20 cellular contexts compared by ENCODE assay signal in the genomic region with DNA sequence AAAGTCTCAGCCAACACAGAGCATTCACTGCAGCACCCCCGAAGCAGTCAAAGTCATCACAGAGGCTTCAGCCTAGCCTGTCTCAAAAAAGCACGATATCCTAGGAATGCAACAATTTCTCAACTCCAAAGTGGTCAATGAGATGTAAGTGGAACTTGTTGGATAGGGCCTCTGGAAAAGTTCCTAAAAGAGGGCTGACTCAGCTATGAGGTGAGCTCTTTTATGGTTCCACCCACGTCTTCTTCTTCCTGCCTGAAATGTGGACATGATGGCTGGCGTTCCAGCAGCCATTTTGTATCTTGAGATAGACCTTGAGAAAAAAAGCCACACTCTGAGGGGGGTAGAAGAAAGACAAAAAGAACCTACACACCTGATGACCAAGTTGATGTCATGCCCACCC. TPM values are rescaled to one million over a fixed set of nuclear protein-coding genes. Genes with fewer than 3 reads are reported as not detected.
DNase-seq lines count a peak whose midpoint lies in the region; ATAC-seq, FAIRE-seq and TF ChIP-seq lines count a peak whose summit lies in the region.
"Had no signal": no experiment of that assay in that cellular context is flagged by ENCODE, and none has a peak within 500 bp of the region (broad histone marks: within the 10 kb centered on the region; RNA-seq: fewer than 3 reads in every experiment).

No MANE protein-coding gene starts in this region.

- no peaks in the 10 kb centered on the region for H3K27me3 ChIP-seq in breast epithelium
- H3K27me3 ChIP-seq in adipocyte (replicated peaks; ENCODE audit: control insufficient read depth, insufficient read depth, low read length): no peaks in the 10 kb centered on the region
- H3K27me3 ChIP-seq in small intestine (ENCODE audit: control insufficient read depth in 2 of 2, insufficient read depth in 2 of 2, low read length in 2 of 2): no peaks in the 10 kb centered on the region
- H3K27me3 ChIP-seq: hepatocyte had no signal

- intact Hi-C loops in MCF 10A (cut with micrococcal nuclease) (no loop called here), breast epithelium (cut with DNase I; ENCODE audit: low total_unique reads) (no loop called here)

- 62 to 73% (median 73%) methylated on average over 4 of the region's 4 CpGs for WGBS in small intestine, 3 donors

- no peaks in the 10 kb centered on the region for H3K36me3 ChIP-seq in breast epithelium
- no peaks in the 10 kb centered on the region for H3K36me3 ChIP-seq in adipocyte (ENCODE audit: control insufficient read depth, insufficient read depth, low read length, severe bottlenecking)
- H3K36me3 ChIP-seq in small intestine (ENCODE audit: control insufficient read depth in 2 of 2, insufficient read depth in 2 of 2, low read length in 2 of 2): no peaks in the 10 kb centered on the region

- no peaks in the 10 kb centered on the region for H3K9me3 Mint-ChIP-seq in MCF 10A (ENCODE audit: unreplicated experiment)
- H3K9me3 Mint-ChIP-seq: endodermal cell had no signal

- TF ChIP-seq CTCF in MCF 10A (IDR thresholded peaks at IDR 0.05; ENCODE audit: unreplicated experiment) (no peak), breast epithelium (IDR thresholded peaks at IDR 0.05) (no peak), GM13977 (IDR thresholded peaks at IDR 0.05; ENCODE audit: extremely low read depth, insufficient read depth, missing control alignments) (no peak)

- peaks cover 17% of the 10 kb centered on the region for H3K4me1 Mint-ChIP-seq in MCF 10A (ENCODE audit: insufficient read depth, unreplicated experiment)

- peak overlapping the region; percentile 81 for H3K9ac ChIP-seq in adipocyte (ENCODE audit: low read length)
- H3K9ac ChIP-seq: SK-N-SH had no signal

- FAIRE-seq in small intestine (lab: Jason Lieb, UNC): no peak
- FAIRE-seq: D721Med, HTR-8/SVneo had no signal

- no peak for ATAC-seq in GM19463 (IDR thresholded peaks at IDR 0.05; ENCODE audit: unreplicated experiment)
- ATAC-seq: left ventricle myocardium superior had no signal

- H3K9me3 ChIP-seq in breast epithelium (no peaks in the 10 kb centered on the region), adipocyte (ENCODE audit: control insufficient read depth, low read length) (peaks cover 9% of the 10 kb centered on the region), small intestine (ENCODE audit: control insufficient read depth, low read depth) (no peaks in the 10 kb centered on the region)
- H3K9me3 ChIP-seq: SK-N-SH had no signal

- H3K4me1 ChIP-seq in breast epithelium (no peaks in the 10 kb centered on the region), adipocyte (ENCODE audit: control insufficient read depth, insufficient read depth, low read length) (peaks cover 31% of the 10 kb centered on the region), small intestine (ENCODE audit: control insufficient read depth in 2 of 2, insufficient read depth in 1 of 2, low read depth in 1 of 2, low read length in 1 of 2) (no peaks in the 10 kb centered on the region)

- no peaks in the 10 kb centered on the region for H3K27me3 Mint-ChIP-seq in MCF 10A (ENCODE audit: insufficient read depth, unreplicated experiment)

- POLR2A ChIA-PET in MCF 10A (lab: Yijun Ruan, JAX): no interaction called here

- in situ Hi-C loops in GM13977 (cut with MboI; ENCODE audit: low pct_unique_long_range_greater_than_20kb, low sequenced_read_pairs, unreplicated experiment): loop anchor here (25.0 kb wide), 1 partner anchor 552 kb away; the partner anchor contains the start of gene OTULIN

- no TSS peak for BruUV-seq in MCF 10A (replicated peaks; lab: Mats Ljungman, UMichigan)

- no peak overlapping the region for H3K27ac ChIP-seq in breast epithelium
- H3K27ac ChIP-seq in small intestine (ENCODE audit: low read depth in 1 of 2, low read length in 1 of 2): no peak overlapping the region
- H3K27ac ChIP-seq: 22Rv1, hepatocyte had no signal

- TF ChIP-seq POLR2A in breast epithelium (IDR thresholded peaks at IDR 0.05): no peak

- H3K27ac Mint-ChIP-seq in MCF 10A (ENCODE audit: low read depth, unreplicated experiment): no peak overlapping the region
- H3K27ac Mint-ChIP-seq: endodermal cell had no signal

- H3K4me3 Mint-ChIP-seq in MCF 10A (ENCODE audit: unreplicated experiment): no peak overlapping the region
- H3K4me3 Mint-ChIP-seq: endodermal cell; stimulated activated naive CD8-positive, alpha-beta T cell treated with anti-CD3 and anti-CD28 coated beads, Interleukin-15, Interleukin-2, amounts not matched to agents 100 ng/mL and 50 ng/mL, for 24 hours had no signal

- peak; percentile 56 for DNase-seq in MCF 10A (ENCODE audit: unreplicated experiment)
- DNase-seq in breast epithelium (ENCODE audit: low spot score in 2 of 2): no peak
- no peak for DNase-seq in adipocyte (ENCODE audit: low read depth)
- peak; percentile 50 for DNase-seq in fibroblast of the conjunctiva (ENCODE audit: low read depth)
- no peak for DNase-seq in small intestine
- DNase-seq in GM13977 (ENCODE audit: low spot score): no peak
- no peak for DNase-seq in NCI-H1436 treated with DMSO at 0.1 percent for 48 hours (lab: John Stamatoyannopoulos, UW)
- DNase-seq: activated CD8-positive, alpha-beta memory T cell treated with anti-CD3 and anti-CD28 coated beads for 24 hours; activated effector memory CD4-positive, alpha-beta T cell treated with anti-CD3 and anti-CD28 coated beads, Interleukin-2, amount 50 U/mL, for 16 hours; caudate nucleus; endodermal cell; left ventricle myocardium superior; NCI-H2171 treated with DMSO at 0.1 percent for 48 hours; SK-N-SH had no signal

- H3K36me3 Mint-ChIP-seq in MCF 10A (ENCODE audit: insufficient read depth, unreplicated experiment): peaks cover 1% of the 10 kb centered on the region

- no peak overlapping the region for H3K4me3 ChIP-seq in breast epithelium
- H3K4me3 ChIP-seq in adipocyte (ENCODE audit: low read length): peak overlapping the region; percentile 77
- H3K4me3 ChIP-seq in small intestine (ENCODE audit: low read depth in 1 of 2, low read length in 2 of 2): no peak overlapping the region
- H3K4me3 ChIP-seq: hepatocyte had no signal

- CTCF ChIA-PET in MCF 10A (lab: Yijun Ruan, JAX): interaction anchor here (0.6 to 2.2 kb wide), 3 partner anchors 52 to 159 kb away, joined by 4 to 5 read pairs (median 4); no protein-coding TSS in a partner anchor

RNA-seq across cellular contexts. Expression of gene TRIO, which starts 32.5 kb away (rescaled TPM):
- total RNA-seq in MCF 10A (2022): 134 and 136 TPM in 2 replicates
- 100 to 1,000 TPM; 191 to 209 (median 193) TPM for total RNA-seq in breast epithelium
- polyA plus RNA-seq in small intestine: 10 to 100 TPM; 13.2 to 26.6 (median 19.9) TPM

Comparison
In these comparisons a context has a peak if more than half of its experiments do, and no peak if none do; other contexts are left out.
1. DNase-seq: peak in MCF 10A (single experiment) and fibroblast of the conjunctiva (single experiment); none in breast epithelium (0 of 2), adipocyte (single experiment), small intestine (single experiment), GM13977 (single experiment) and NCI-H1436 treated with DMSO at 0.1 percent for 48 hours (single experiment).